ENCODE assay signal across 8 cellular contexts in genomic region chr4:39181520-39181904, GRCh38. TPM values are rescaled to one million over a fixed set of nuclear protein-coding genes. Genes with fewer than 3 reads are reported as not detected.
DNase-seq lines count a peak whose midpoint lies in the region; ATAC-seq and TF ChIP-seq lines count a peak whose summit lies in the region.
"Had no signal": no experiment of that assay in that cellular context is flagged by ENCODE, and none has a peak within 500 bp of the region (broad histone marks: within the 10 kb centered on the region; RNA-seq: fewer than 3 reads in every experiment).

No MANE protein-coding gene starts in this region.

- peaks cover 4 to 10% of the 10 kb centered on the region in 2 donors for H3K27me3 Mint-ChIP-seq in natural killer cell treated with Interleukin-12 subunit alpha and Interleukin-12 subunit beta and Interleukin-15 and Interleukin-18, amount 100 ng/mL, for 72 hours

- no peaks in the 10 kb centered on the region for H3K9me3 ChIP-seq in HCT116 (ENCODE audit: control insufficient read depth in 1 of 2, insufficient read depth in 1 of 2, low read depth in 1 of 2, low read length in 2 of 2)
- no peaks in the 10 kb centered on the region for H3K9me3 ChIP-seq in subcutaneous abdominal adipose tissue (ENCODE audit: control insufficient read depth in 5 of 5, low read length in 5 of 5)

- ATAC-seq in HCT116 (no peak), GM21447 (IDR thresholded peaks at IDR 0.05; ENCODE audit: unreplicated experiment) (no peak)
- no peak for ATAC-seq in natural killer cell treated with Interleukin-12 subunit alpha and Interleukin-12 subunit beta and Interleukin-15 and Interleukin-18, amount 100 ng/mL, for 72 hours

- TF ChIP-seq CTCF in HCT116 (IDR thresholded peaks at IDR 0.05 in 2 of 3, conservative IDR thresholded peaks at IDR 0.05 in 1 of 3; ENCODE audit: borderline replicate concordance in 1 of 3, insufficient read depth in 1 of 3, low read depth in 2 of 3, low read length in 2 of 3): no peak
- TF ChIP-seq CTCF in kidney epithelial cell (IDR thresholded peaks at IDR 0.05; ENCODE audit: insufficient read depth, low read length, poor library complexity, severe bottlenecking): no peak

- intact Hi-C loops in HCT116 (cut with micrococcal nuclease): no loop called here

- H3K4me3 ChIP-seq in HCT116 (replicated peaks in 1 of 2; ENCODE audit: low read depth in 1 of 2, low read length in 2 of 2) (peak overlapping the region; percentile 54 to 66), kidney epithelial cell (ENCODE audit: low read depth, low read length) (peak overlapping the region; percentile 43), subcutaneous abdominal adipose tissue (ENCODE audit: low read depth in 1 of 5, low read length in 5 of 5) (peak overlapping the region; percentile 25 to 97 (median 76))

- no peaks in the 10 kb centered on the region for H3K9me3 Mint-ChIP-seq in natural killer cell treated with Interleukin-12 subunit alpha and Interleukin-12 subunit beta and Interleukin-15 and Interleukin-18, amount 100 ng/mL, for 72 hours
- H3K9me3 Mint-ChIP-seq: activated naive CD4-positive, alpha-beta T cell treated with anti-CD3 and anti-CD28 coated beads, Interleukin-2, amount 50 U/mL, for 24 hours had no signal

- CTCF ChIA-PET in HCT116 (lab: Charles Lee): interaction anchor here (0.7 to 1.3 kb wide), 2 partner anchors 22 to 256 kb away, joined by 3 read pairs; no protein-coding TSS in a partner anchor

- RAD21 ChIA-PET in HCT116 (lab: Charles Lee; ENCODE audit: low non-redundant PET in 1 of 2, low total read pairs in 2 of 2, uncharacterized antibody in 2 of 2, unreplicated experiment in 2 of 2): no interaction called here

- no peaks in the 10 kb centered on the region for H3K4me1 Mint-ChIP-seq in natural killer cell treated with Interleukin-12 subunit alpha and Interleukin-12 subunit beta and Interleukin-15 and Interleukin-18, amount 100 ng/mL, for 72 hours (ENCODE audit: low read depth in 2 of 2)

- H3K4me1 ChIP-seq in HCT116 (ENCODE audit: control insufficient read depth in 1 of 2, insufficient read depth in 2 of 2, low read length in 2 of 2): peaks cover 7 to 13% of the 10 kb centered on the region in 2 experiments; a peak in 3 of 4 replicates
- H3K4me1 ChIP-seq in subcutaneous abdominal adipose tissue (ENCODE audit: control insufficient read depth in 5 of 5, insufficient read depth in 5 of 5, low read length in 5 of 5): peaks cover 3 to 21% (median 20%) of the 10 kb centered on the region in 5 donors

- H3K27ac Mint-ChIP-seq in natural killer cell treated with Interleukin-12 subunit alpha and Interleukin-12 subunit beta and Interleukin-15 and Interleukin-18, amount 100 ng/mL, for 72 hours: no peak overlapping the region
- H3K27ac Mint-ChIP-seq: activated naive CD4-positive, alpha-beta T cell treated with anti-CD3 and anti-CD28 coated beads, Interleukin-2, amount 50 U/mL, for 24 hours had no signal

- DNase-seq in HCT116 (ENCODE audit: low read depth, low spot score) (no peak), kidney epithelial cell (ENCODE audit: low read depth) (no peak), AG08395 (ENCODE audit: low spot score) (no peak)
- no peak for DNase-seq in natural killer cell treated with Interleukin-12 subunit alpha and Interleukin-12 subunit beta and Interleukin-15 and Interleukin-18, amount 100 ng/mL, for 72 hours (ENCODE audit: low spot score)

- peak overlapping the region; percentile 85 for H2AFZ ChIP-seq in HCT116 (ENCODE audit: low read depth, low read length, poor library complexity, severe bottlenecking)

- H3K27ac ChIP-seq in HCT116 (ENCODE audit: low read depth, low read length): peak overlapping the region; percentile 7; the same call in 1 of the 2 replicates
- H3K27ac ChIP-seq in angular gyrus (ENCODE audit: low read depth, low read length): peak overlapping the region; percentile 84
- no peak overlapping the region for H3K27ac ChIP-seq in subcutaneous abdominal adipose tissue (ENCODE audit: low read depth, low read length)

- POLR2A ChIA-PET in HCT116 (lab: Charles Lee): interaction anchor here (0.5 kb wide), 1 partner anchor 232 kb away, joined by 3 read pairs; no protein-coding TSS in a partner anchor

- no peak for TF ChIP-seq POLR2A in HCT116 (IDR thresholded peaks at IDR 0.05; ENCODE audit: borderline replicate concordance, extremely low read depth, insufficient read depth, insufficient read length)

- no peaks in the 10 kb centered on the region for H4K20me1 ChIP-seq in HCT116 (ENCODE audit: insufficient read depth)

- no peaks in the 10 kb centered on the region for H3K9me2 ChIP-seq in HCT116 (ENCODE audit: insufficient read depth)

- H3K79me2 ChIP-seq in HCT116 (ENCODE audit: insufficient read depth, low read length): no peaks in the 10 kb centered on the region

- TF ChIP-seq RAD21 in HCT116 (IDR thresholded peaks at IDR 0.05; ENCODE audit: low read depth): no peak

- no peaks in the 10 kb centered on the region for H3K36me3 Mint-ChIP-seq in natural killer cell treated with Interleukin-12 subunit alpha and Interleukin-12 subunit beta and Interleukin-15 and Interleukin-18, amount 100 ng/mL, for 72 hours
- H3K36me3 Mint-ChIP-seq: activated naive CD4-positive, alpha-beta T cell treated with anti-CD3 and anti-CD28 coated beads, Interleukin-2, amount 50 U/mL, for 24 hours had no signal

- peak overlapping the region; percentile 76 for H3K4me2 ChIP-seq in HCT116 (ENCODE audit: low read length)

- no peak overlapping the region for H3K4me3 Mint-ChIP-seq in natural killer cell treated with Interleukin-12 subunit alpha and Interleukin-12 subunit beta and Interleukin-15 and Interleukin-18, amount 100 ng/mL, for 72 hours
- H3K4me3 Mint-ChIP-seq: activated naive CD4-positive, alpha-beta T cell treated with anti-CD3 and anti-CD28 coated beads, Interleukin-2, amount 50 U/mL, for 24 hours had no signal

- BruUV-seq in HCT116 (replicated peaks; lab: Mats Ljungman, UMichigan): TSS peak; percentile 94

- H3K9ac ChIP-seq in HCT116 (ENCODE audit: low read length): peak overlapping the region; percentile 46
- peak overlapping the region in 2 of 5 donors; percentile 30 to 72 for H3K9ac ChIP-seq in subcutaneous abdominal adipose tissue (ENCODE audit: low read length in 5 of 5)

- H3K36me3 ChIP-seq in HCT116 (ENCODE audit: control insufficient read depth in 1 of 2, insufficient read depth in 2 of 2, low read length in 2 of 2) (no peaks in the 10 kb centered on the region), kidney epithelial cell (ENCODE audit: control insufficient read depth, insufficient read depth, low read length) (no peaks in the 10 kb centered on the region), subcutaneous abdominal adipose tissue (ENCODE audit: control insufficient read depth in 5 of 5, insufficient read depth in 5 of 5, low read length in 5 of 5) (no peaks in the 10 kb centered on the region)

- H3K27me3 ChIP-seq in HCT116 (ENCODE audit: insufficient read depth, low read length) (no peaks in the 10 kb centered on the region), kidney epithelial cell (ENCODE audit: control insufficient read depth, insufficient read depth, low read length) (no peaks in the 10 kb centered on the region), subcutaneous abdominal adipose tissue (ENCODE audit: control insufficient read depth in 5 of 5, insufficient read depth in 4 of 5, low read length in 5 of 5) (no peaks in the 10 kb centered on the region)

TF ChIP-seq in HCT116, 20 proteins besides CTCF, POLR2A, EP300 and RAD21:
- TF ChIP-seq JUND (IDR thresholded peaks at IDR 0.05) (no peak), SIN3A (IDR thresholded peaks at IDR 0.05; ENCODE audit: low read depth) (no peak), REST (IDR thresholded peaks at IDR 0.05; ENCODE audit: low read depth) (no peak), SP1 (IDR thresholded peaks at IDR 0.05; ENCODE audit: low read depth) (no peak), SRF (IDR thresholded peaks at IDR 0.05; ENCODE audit: low read depth) (no peak), FOSL1 (IDR thresholded peaks at IDR 0.05; ENCODE audit: low read depth) (no peak), CEBPB (IDR thresholded peaks at IDR 0.05; ENCODE audit: low read depth) (no peak), MAX (IDR thresholded peaks at IDR 0.05) (no peak), EGR1 (IDR thresholded peaks at IDR 0.05; ENCODE audit: low read depth) (no peak), EZH2 (IDR thresholded peaks at IDR 0.05) (no peak), TCF7L2 (IDR thresholded peaks at IDR 0.05; ENCODE audit: borderline replicate concordance, extremely low read depth, insufficient read depth, insufficient read length) (no peak), POLR2AphosphoS5 (IDR thresholded peaks at IDR 0.05; ENCODE audit: low read depth, low read length) (no peak)

RNA-seq across cellular contexts. Expression of gene WDR19, which starts 0.8 kb away (rescaled TPM):
- total RNA-seq in HCT116 (2021; ENCODE audit: unreplicated experiment) (18.8 TPM), kidney epithelial cell (24.8 and 26.3 TPM in 2 replicates)
- 8.2 and 11.7 TPM in 2 replicates for polyA plus RNA-seq in HCT116 (2012)
- 10 to 100 TPM in 1 of 2 donors, 1 to 10 TPM in 1; 9.1 to 10.6 TPM for total RNA-seq in natural killer cell treated with Interleukin-12 subunit alpha and Interleukin-12 subunit beta and Interleukin-15 and Interleukin-18, amount 100 ng/mL, for 72 hours
